In genomic region chr2:221422516-221423211, GRCh38 we compare ENCODE assay signal across 16 cellular contexts.
"Had no signal": no experiment of that assay in that cellular context is flagged by ENCODE, and none has a peak within 500 bp of the region (broad histone marks: within the 10 kb centered on the region; RNA-seq: fewer than 3 reads in every experiment).

No MANE protein-coding gene starts in this region.

- H3K27me3 Mint-ChIP-seq: activated B cell treated with CpG ODN at 0.5 μM for 24 hours; activated CD4-positive, alpha-beta T cell treated with anti-CD3 and anti-CD28 coated beads, Interleukin-2, amount 10 ng/mL, durations not matched to agents 24 days and 14 days; natural killer cell treated with Interleukin-12 subunit alpha and Interleukin-12 subunit beta and Interleukin-15 and Interleukin-18, amount 100 ng/mL, for 72 hours; progenitor cell of endocrine pancreas; stimulated activated naive B cell treated with anti-CD40 and anti-IgM and Interleukin-4, amounts not matched to agents 10 μg/mL and 1 μg/mL and 100 μg/mL, for 72 hours had no signal

- H3K4me1 ChIP-seq: body of pancreas had no signal

- H3K27ac ChIP-seq: body of pancreas, spleen had no signal

- DNase-seq: activated B cell treated with CpG ODN at 0.5 μM for 24 hours; activated CD4-positive, alpha-beta T cell treated with anti-CD3 and anti-CD28 coated beads, Interleukin-2, amount 10 ng/mL, durations not matched to agents 24 days and 14 days; activated naive CD4-positive, alpha-beta T cell treated with anti-CD3 and anti-CD28 coated beads for 36 hours; body of pancreas; cerebellar nuclear complex; immature natural killer cell; left colon; occipital lobe; spleen; stimulated activated CD4-positive, alpha-beta T cell treated with anti-CD3 and anti-CD28 coated beads, Interleukin-1b, Interleukin-23, amount 100 ng/mL, for 48 hours; stimulated activated naive B cell treated with anti-CD40 and anti-IgM and Interleukin-4, amounts not matched to agents 10 μg/mL and 1 μg/mL and 100 μg/mL, for 72 hours; T-helper 2 cell; trophoblast cell had no signal

- H3K9me3 Mint-ChIP-seq: activated CD4-positive, alpha-beta T cell treated with anti-CD3 and anti-CD28 coated beads, Interleukin-2, amount 10 ng/mL, durations not matched to agents 24 days and 14 days; activated naive CD4-positive, alpha-beta T cell treated with anti-CD3 and anti-CD28 coated beads for 36 hours; immature natural killer cell; natural killer cell treated with Interleukin-12 subunit alpha and Interleukin-12 subunit beta and Interleukin-15 and Interleukin-18, amount 100 ng/mL, for 72 hours; stimulated activated naive B cell treated with anti-CD40 and anti-IgM and Interleukin-4, amounts not matched to agents 10 μg/mL and 1 μg/mL and 100 μg/mL, for 72 hours had no signal

- H3K27ac Mint-ChIP-seq: activated B cell treated with CpG ODN at 0.5 μM for 24 hours; activated CD4-positive, alpha-beta T cell treated with anti-CD3 and anti-CD28 coated beads, Interleukin-2, amount 10 ng/mL, durations not matched to agents 24 days and 14 days; activated naive CD4-positive, alpha-beta T cell treated with anti-CD3 and anti-CD28 coated beads for 36 hours; immature natural killer cell; natural killer cell treated with Interleukin-12 subunit alpha and Interleukin-12 subunit beta and Interleukin-15 and Interleukin-18, amount 100 ng/mL, for 72 hours; progenitor cell of endocrine pancreas; stimulated activated naive B cell treated with anti-CD40 and anti-IgM and Interleukin-4, amounts not matched to agents 10 μg/mL and 1 μg/mL and 100 μg/mL, for 72 hours had no signal

- H3K27me3 ChIP-seq: body of pancreas, spleen had no signal

- H3K4me3 ChIP-seq: body of pancreas, spleen had no signal

- H3K9me3 ChIP-seq: body of pancreas, spleen had no signal

- H3K4me3 Mint-ChIP-seq: activated B cell treated with CpG ODN at 0.5 μM for 24 hours; activated CD4-positive, alpha-beta T cell treated with anti-CD3 and anti-CD28 coated beads, Interleukin-2, amount 10 ng/mL, durations not matched to agents 24 days and 14 days; activated naive CD4-positive, alpha-beta T cell treated with anti-CD3 and anti-CD28 coated beads for 36 hours; immature natural killer cell; natural killer cell treated with Interleukin-12 subunit alpha and Interleukin-12 subunit beta and Interleukin-15 and Interleukin-18, amount 100 ng/mL, for 72 hours; stimulated activated naive B cell treated with anti-CD40 and anti-IgM and Interleukin-4, amounts not matched to agents 10 μg/mL and 1 μg/mL and 100 μg/mL, for 72 hours had no signal

- ATAC-seq: body of pancreas; left colon; natural killer cell treated with Interleukin-12 subunit alpha and Interleukin-12 subunit beta and Interleukin-15 and Interleukin-18, amount 100 ng/mL, for 72 hours; sciatic nerve; stimulated activated naive B cell treated with anti-CD40 and anti-IgM and Interleukin-4, amounts not matched to agents 10 μg/mL and 1 μg/mL and 100 μg/mL, for 72 hours had no signal

- H3K36me3 Mint-ChIP-seq: natural killer cell treated with Interleukin-12 subunit alpha and Interleukin-12 subunit beta and Interleukin-15 and Interleukin-18, amount 100 ng/mL, for 72 hours had no signal
